In the genomic region with DNA sequence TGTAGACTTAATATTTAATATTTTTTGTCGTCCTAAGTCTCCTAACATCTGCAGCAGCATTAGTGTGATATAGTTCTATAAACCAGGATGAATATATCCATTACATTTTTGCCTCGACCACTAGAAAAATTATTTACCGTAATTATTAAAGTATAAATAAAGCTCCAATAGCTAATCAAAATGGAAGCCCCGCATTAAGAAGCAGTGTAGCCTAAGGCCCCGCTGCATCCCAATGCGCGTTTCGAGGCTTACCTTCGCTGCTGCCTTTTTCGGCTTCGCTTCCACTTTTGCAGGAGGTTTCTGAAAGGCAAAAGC, we compare ENCODE assay signal across 8 cellular contexts. TPM values are rescaled to one million over a fixed set of nuclear protein-coding genes. Genes with fewer than 3 reads are reported as not detected.
DNase-seq lines count a peak whose midpoint lies in the region; ATAC-seq and TF ChIP-seq lines count a peak whose summit lies in the region.

No MANE protein-coding gene starts in this region.

- H3K9me3 ChIP-seq in AG04450 (ENCODE audit: control insufficient read depth, insufficient read depth, low read length) (peaks cover 5% of the 10 kb centered on the region; the same call in 1 of the 2 replicates), HAP-1 (no peaks in the 10 kb centered on the region)

- H3K27me3 Mint-ChIP-seq in WTC11 (ENCODE audit: low read depth), result no peaks in the 10 kb centered on the region
- no peaks in the 10 kb centered on the region for H3K27me3 Mint-ChIP-seq in stimulated activated memory B cell treated with anti-CD40 and anti-IgM and Interleukin-4, amounts not matched to agents 10 μg/mL and 1 μg/mL and 100 μg/mL, for 72 hours

- no peak for TF ChIP-seq CTCF in AG04450 (IDR thresholded peaks at IDR 0.05; ENCODE audit: low read depth, low read length)
- no peak for TF ChIP-seq CTCF in WTC11 (IDR thresholded peaks at IDR 0.05)

- peaks cover 49% of the 10 kb centered on the region for H3K4me1 Mint-ChIP-seq in WTC11
- H3K4me1 Mint-ChIP-seq in stimulated activated memory B cell treated with anti-CD40 and anti-IgM and Interleukin-4, amounts not matched to agents 10 μg/mL and 1 μg/mL and 100 μg/mL, for 72 hours, result peaks cover 41% of the 10 kb centered on the region

- DNase-seq in AG04450 (ENCODE audit: low read depth, low spot score), result no peak
- no peak for DNase-seq in HAP-1 (ENCODE audit: low spot score in 2 of 2)
- no peak for DNase-seq in WTC11 (ENCODE audit: low spot score)
- DNase-seq in left ventricle myocardium superior, result no peak
- no peak for DNase-seq in AG20443 (ENCODE audit: low spot score)
- DNase-seq in DMS153 treated with DMSO at 0.1 percent for 48 hours (lab: John Stamatoyannopoulos, UW; ENCODE audit: unreplicated experiment), result no peak

- H3K36me3 Mint-ChIP-seq in WTC11, result peaks cover 44% of the 10 kb centered on the region
- peaks cover 28% of the 10 kb centered on the region for H3K36me3 Mint-ChIP-seq in stimulated activated memory B cell treated with anti-CD40 and anti-IgM and Interleukin-4, amounts not matched to agents 10 μg/mL and 1 μg/mL and 100 μg/mL, for 72 hours

- CTCF ChIA-PET in AG04450 (lab: Charles Lee), result interaction anchor here (0.9 to 1.9 kb wide), 4 partner anchors 32 to 93 kb away, joined by 3 to 17 read pairs (median 6); a partner anchor contains a TSS
- CTCF ChIA-PET in WTC11 (lab: Charles Lee), result interaction anchor here (1.0 to 1.4 kb wide), 2 partner anchors 37 to 39 kb away, joined by 3 to 13 read pairs; no protein-coding TSS in a partner anchor

- intact Hi-C loops in left ventricle myocardium superior (cut with micrococcal nuclease), result loop anchor here (5.0 kb wide), 1 partner anchor 39 kb away; no protein-coding TSS in a partner anchor

- peaks cover 29% of the 10 kb centered on the region for H3K4me1 ChIP-seq in HAP-1

- peak overlapping the region; percentile 80 for H3K4me3 Mint-ChIP-seq in WTC11
- peak overlapping the region; percentile 90 for H3K4me3 Mint-ChIP-seq in stimulated activated memory B cell treated with anti-CD40 and anti-IgM and Interleukin-4, amounts not matched to agents 10 μg/mL and 1 μg/mL and 100 μg/mL, for 72 hours

- ATAC-seq in WTC11 (no peak), left ventricle myocardium superior (peak; percentile 1), GM18909 (IDR thresholded peaks at IDR 0.05; ENCODE audit: poor library complexity, unreplicated experiment) (no peak)
- ATAC-seq in stimulated activated memory B cell treated with anti-CD40 and anti-IgM and Interleukin-4, amounts not matched to agents 10 μg/mL and 1 μg/mL and 100 μg/mL, for 72 hours, result no peak

- peak overlapping the region; percentile 92 for H3K27ac Mint-ChIP-seq in WTC11
- peak overlapping the region; percentile 98 for H3K27ac Mint-ChIP-seq in stimulated activated memory B cell treated with anti-CD40 and anti-IgM and Interleukin-4, amounts not matched to agents 10 μg/mL and 1 μg/mL and 100 μg/mL, for 72 hours

- H3K27me3 ChIP-seq in AG04450 (ENCODE audit: control insufficient read depth, insufficient read depth, low read length) (no peaks in the 10 kb centered on the region), HAP-1 (ENCODE audit: low read depth) (no peaks in the 10 kb centered on the region)

- H3K27ac ChIP-seq in AG04450 (ENCODE audit: low read depth, low read length), result peak overlapping the region; percentile 82

- peaks cover 42% of the 10 kb centered on the region for H3K36me3 ChIP-seq in HAP-1 (replicated peaks)

- H3K9me3 Mint-ChIP-seq in WTC11, result peaks cover 7% of the 10 kb centered on the region; the same call in 1 of the 2 replicates
- H3K9me3 Mint-ChIP-seq in stimulated activated memory B cell treated with anti-CD40 and anti-IgM and Interleukin-4, amounts not matched to agents 10 μg/mL and 1 μg/mL and 100 μg/mL, for 72 hours, result no peaks in the 10 kb centered on the region

- POLR2A ChIA-PET in AG04450 (lab: Yijun Ruan, JAX) (interaction anchor here (0.5 to 1.7 kb wide), 8 partner anchors 9 to 165 kb away, joined by 3 to 9 read pairs (median 6); a partner anchor contains a TSS), WTC11 (lab: Charles Lee) (interaction anchor here (1.8 to 2.6 kb wide), 5 partner anchors 21 to 164 kb away, joined by 6 to 17 read pairs (median 11); a partner anchor contains a TSS)

- H3K4me3 ChIP-seq in AG04450 (ENCODE audit: low read depth, low read length) (peak overlapping the region; percentile 86), HAP-1 (peak overlapping the region; percentile 77)

- in situ Hi-C loops in HAP-1 (cut with MboI; ENCODE audit: low sequenced_read_pairs), result no loop called here

TF ChIP-seq in WTC11, 78 proteins besides CTCF, POLR2A, EP300 and RAD21 (continues in another document):
- TF ChIP-seq, protein P1, sequence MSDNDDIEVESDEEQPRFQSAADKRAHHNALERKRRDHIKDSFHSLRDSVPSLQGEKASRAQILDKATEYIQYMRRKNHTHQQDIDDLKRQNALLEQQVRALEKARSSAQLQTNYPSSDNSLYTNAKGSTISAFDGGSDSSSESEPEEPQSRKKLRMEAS (CRISPR knock-in tag; IDR thresholded peaks at IDR 0.05), result no peak
- TF ChIP-seq CREM (CRISPR knock-in tag; IDR thresholded peaks at IDR 0.05), result no peak
- TF ChIP-seq, protein P2, sequence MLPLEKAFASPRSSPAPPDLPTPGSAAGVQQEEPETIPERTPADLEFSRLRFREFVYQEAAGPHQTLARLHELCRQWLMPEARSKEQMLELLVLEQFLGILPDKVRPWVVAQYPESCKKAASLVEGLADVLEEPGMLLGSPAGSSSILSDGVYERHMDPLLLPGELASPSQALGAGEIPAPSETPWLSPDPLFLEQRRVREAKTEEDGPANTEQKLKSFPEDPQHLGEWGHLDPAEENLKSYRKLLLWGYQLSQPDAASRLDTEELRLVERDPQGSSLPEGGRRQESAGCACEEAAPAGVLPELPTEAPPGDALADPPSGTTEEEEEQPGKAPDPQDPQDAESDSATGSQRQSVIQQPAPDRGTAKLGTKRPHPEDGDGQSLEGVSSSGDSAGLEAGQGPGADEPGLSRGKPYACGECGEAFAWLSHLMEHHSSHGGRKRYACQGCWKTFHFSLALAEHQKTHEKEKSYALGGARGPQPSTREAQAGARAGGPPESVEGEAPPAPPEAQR (CRISPR knock-in tag; IDR thresholded peaks at IDR 0.05), result no peak
- no peak for TF ChIP-seq HMGA2 (CRISPR knock-in tag; IDR thresholded peaks at IDR 0.05)
- no peak for TF ChIP-seq ELF4 (CRISPR knock-in tag; IDR thresholded peaks at IDR 0.05; ENCODE audit: low read depth)
- TF ChIP-seq, protein P3, sequence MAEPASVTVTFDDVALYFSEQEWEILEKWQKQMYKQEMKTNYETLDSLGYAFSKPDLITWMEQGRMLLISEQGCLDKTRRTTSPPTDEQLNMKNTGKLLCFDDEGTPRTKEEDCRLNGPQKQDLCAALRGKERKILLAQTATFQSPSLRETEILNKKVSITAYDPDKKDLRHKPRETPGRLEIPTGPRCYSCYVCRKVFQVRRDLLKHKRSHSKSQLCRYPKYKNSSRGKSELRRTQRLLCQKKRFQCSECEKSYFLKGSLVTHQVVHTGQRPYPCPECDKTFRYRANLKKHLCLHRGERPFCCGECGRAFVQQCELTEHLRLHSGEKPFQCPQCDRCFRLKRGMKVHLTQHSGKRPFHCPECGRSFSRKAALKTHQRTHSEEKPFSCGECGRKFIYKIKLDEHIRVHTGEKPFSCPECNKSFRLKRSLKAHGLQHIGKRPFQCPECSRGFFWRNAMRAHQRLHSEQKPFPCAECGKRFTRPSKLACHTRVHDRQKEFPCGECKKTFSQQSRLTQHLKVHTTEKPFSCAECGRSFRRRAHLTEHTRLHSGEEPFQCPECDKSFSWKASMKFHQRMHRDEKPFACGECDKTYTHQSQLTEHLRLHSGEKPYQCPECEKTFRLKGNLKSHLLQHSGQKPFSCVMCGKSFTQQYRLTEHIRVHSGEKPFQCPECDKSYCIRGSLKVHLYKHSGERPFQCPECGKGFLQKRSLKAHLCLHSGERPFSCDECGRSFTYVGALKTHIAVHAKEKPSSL (CRISPR knock-in tag; conservative IDR thresholded peaks at IDR 0.05), result no peak
- TF ChIP-seq, protein P4, sequence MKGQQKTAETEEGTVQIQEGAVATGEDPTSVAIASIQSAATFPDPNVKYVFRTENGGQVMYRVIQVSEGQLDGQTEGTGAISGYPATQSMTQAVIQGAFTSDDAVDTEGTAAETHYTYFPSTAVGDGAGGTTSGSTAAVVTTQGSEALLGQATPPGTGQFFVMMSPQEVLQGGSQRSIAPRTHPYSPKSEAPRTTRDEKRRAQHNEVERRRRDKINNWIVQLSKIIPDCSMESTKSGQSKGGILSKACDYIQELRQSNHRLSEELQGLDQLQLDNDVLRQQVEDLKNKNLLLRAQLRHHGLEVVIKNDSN (CRISPR knock-in tag; IDR thresholded peaks at IDR 0.05), result no peak
- TF ChIP-seq ZNF416 (CRISPR knock-in tag; IDR thresholded peaks at IDR 0.05), result no peak
- TF ChIP-seq, protein P5, sequence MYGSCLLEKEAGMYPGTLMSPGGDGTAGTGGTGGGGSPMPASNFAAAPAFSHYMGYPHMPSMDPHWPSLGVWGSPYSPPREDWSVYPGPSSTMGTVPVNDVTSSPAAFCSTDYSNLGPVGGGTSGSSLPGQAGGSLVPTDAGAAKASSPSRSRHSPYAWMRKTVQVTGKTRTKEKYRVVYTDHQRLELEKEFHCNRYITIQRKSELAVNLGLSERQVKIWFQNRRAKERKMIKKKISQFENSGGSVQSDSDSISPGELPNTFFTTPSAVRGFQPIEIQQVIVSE (CRISPR knock-in tag; IDR thresholded peaks at IDR 0.05; ENCODE audit: borderline replicate concordance), result no peak
- TF ChIP-seq, protein P6, sequence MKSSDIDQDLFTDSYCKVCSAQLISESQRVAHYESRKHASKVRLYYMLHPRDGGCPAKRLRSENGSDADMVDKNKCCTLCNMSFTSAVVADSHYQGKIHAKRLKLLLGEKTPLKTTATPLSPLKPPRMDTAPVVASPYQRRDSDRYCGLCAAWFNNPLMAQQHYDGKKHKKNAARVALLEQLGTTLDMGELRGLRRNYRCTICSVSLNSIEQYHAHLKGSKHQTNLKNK (CRISPR knock-in tag; IDR thresholded peaks at IDR 0.05), result no peak
- no peak for TF ChIP-seq ZNF219 (CRISPR knock-in tag; IDR thresholded peaks at IDR 0.05; ENCODE audit: borderline replicate concordance)

RNA-seq across cellular contexts. Expression of a gene that starts 0.9 kb away (rescaled TPM):
- polyA plus RNA-seq in AG04450 (2011; rRNA removed), result 232 and 288 TPM in 2 replicates
- polyA minus RNA-seq in AG04450 (2011; rRNA and poly(A)+ RNA removed), result 36.7 and 70.9 TPM in 2 replicates
- total RNA-seq in WTC11 (2021), result 469 to 522 TPM (median 522 TPM) in 3 replicates
- 75.4 TPM for total RNA-seq in left ventricle myocardium superior

RNA-seq across cellular contexts. Expression of a gene that starts 34.6 kb away (rescaled TPM):
- polyA plus RNA-seq in AG04450 (2011; rRNA removed), result 13.7 and 19.7 TPM in 2 replicates
- polyA minus RNA-seq in AG04450 (2011; rRNA and poly(A)+ RNA removed), result 28.8 and 57.4 TPM in 2 replicates
- total RNA-seq in WTC11 (2021), result 48.8 to 53.3 TPM (median 52.5 TPM) in 3 replicates
- total RNA-seq in left ventricle myocardium superior, result 34.2 TPM
